In the genomic region with DNA sequence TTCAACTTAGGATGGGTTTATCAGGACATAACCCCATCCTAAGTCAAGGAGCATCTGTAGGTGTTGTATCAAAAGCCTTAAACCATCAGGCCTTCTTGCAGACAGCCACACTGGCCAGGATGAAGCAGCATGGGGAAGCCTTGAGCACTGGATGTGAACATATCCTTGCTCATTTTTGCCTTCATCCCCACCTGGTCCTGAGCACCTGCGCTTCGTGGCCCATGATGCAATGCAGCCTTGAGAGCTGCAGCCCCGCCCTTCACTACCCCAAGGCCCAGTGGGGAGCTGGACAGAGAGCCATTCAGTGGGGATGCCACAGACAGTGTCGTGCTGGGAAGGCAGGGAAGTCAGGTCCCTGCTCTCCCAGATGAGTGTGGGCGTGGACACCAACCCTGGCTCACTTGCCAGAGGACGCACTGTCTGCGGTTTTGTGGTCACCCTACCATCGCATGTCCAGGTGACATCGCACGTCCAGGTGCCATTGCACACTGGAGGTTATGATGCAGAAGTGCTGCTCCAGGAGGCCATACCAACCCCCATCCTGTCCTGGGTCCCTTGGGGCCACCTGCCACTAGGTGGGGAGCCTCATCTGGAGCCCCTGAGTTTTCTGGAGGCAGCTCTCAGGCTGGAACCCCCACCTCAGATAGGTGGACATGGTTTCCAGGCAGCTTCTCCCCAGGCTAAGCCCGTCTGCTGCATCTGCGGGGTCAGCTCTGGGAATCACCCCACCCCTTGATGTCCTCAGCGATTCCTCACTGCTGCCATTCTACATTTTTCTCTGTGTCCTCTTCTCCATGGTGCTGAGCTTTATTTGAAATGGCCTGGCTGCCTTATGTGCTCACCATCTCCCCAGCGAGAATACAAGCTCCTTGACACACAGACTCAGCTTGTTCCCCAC, we compare ENCODE assay signal across 24 cellular contexts. TPM values are rescaled to one million over a fixed set of nuclear protein-coding genes. Genes with fewer than 3 reads are reported as not detected.
"Had no signal": no experiment of that assay in that cellular context is flagged by ENCODE, and none has a peak within 500 bp of the region (broad histone marks: within the 10 kb centered on the region; RNA-seq: fewer than 3 reads in every experiment).

No MANE protein-coding gene starts in this region.

- H3K36me3 ChIP-seq: brain microvascular endothelial cell had no signal

- H3K27ac ChIP-seq: brain microvascular endothelial cell, KMS-11, VCaP had no signal

- DNase-seq: activated CD4-positive, alpha-beta T cell treated with anti-CD3 and anti-CD28 coated beads for 4 hours; activated CD8-positive, alpha-beta memory T cell treated with anti-CD3 and anti-CD28 coated beads, Interleukin-2, amount 50 U/mL, for 4 hours; activated CD8-positive, alpha-beta T cell treated with anti-CD3 and anti-CD28 coated beads for 36 hours; activated gamma-delta T cell treated with Interleukin-2 at 50 U/mL for 16 hours; activated naive CD4-positive, alpha-beta T cell treated with anti-CD3 and anti-CD28 coated beads, Interleukin-2, amount 10 ng/mL, durations not matched to agents 7 days and 5 days; activated naive CD8-positive, alpha-beta T cell treated with anti-CD3 and anti-CD28 coated beads for 36 hours; activated T-cell treated with anti-CD3 and anti-CD28 coated beads, Interleukin-2, amount 50 U/mL, for 72 hours; brain microvascular endothelial cell; MV-4-11; NCI-H1092 treated with DMSO at 0.1 percent for 48 hours; NCI-H1417 treated with DMSO at 0.1 percent for 48 hours; NCI-H1694 treated with DMSO at 0.1 percent for 48 hours; NCI-H2029 treated with DMSO at 0.1 percent for 48 hours; NCI-H510A treated with DMSO at 0.1 percent for 48 hours; PC-3; SIG-M5; T-helper 1 cell had no signal

- ATAC-seq: activated CD4-positive, CD25-positive, alpha-beta regulatory T cell treated with anti-CD3 and anti-CD28 coated beads, Interleukin-2, amount 50 U/mL, for 24 hours; activated CD8-positive, alpha-beta T cell treated with anti-CD3 and anti-CD28 coated beads for 36 hours; activated T-cell treated with anti-CD3 and anti-CD28 coated beads, Interleukin-2, amount 50 U/mL, for 72 hours; PC-3 had no signal

- H3K4me2 ChIP-seq: KMS-11 had no signal

- H3K9ac ChIP-seq: KMS-11 had no signal

RNA-seq across cellular contexts. Expression of a gene that starts 57.1 kb away (rescaled TPM):
- total RNA-seq: activated CD8-positive, alpha-beta T cell treated with anti-CD3 and anti-CD28 coated beads for 36 hours; activated T-helper 2 cell treated with anti-CD3 and anti-CD28 coated beads, Interferon-gamma antibody, Interleukin-2, Interleukin-4, amounts not matched to agents 10 μg/mL and 5 μg/mL and 100 μg/mL, durations not matched to agents 14 hours and 24 hours and 36 hours; cardiac septum; MCF 10A; T-helper 2 cell treated with Interferon-gamma antibody and Interleukin-4, amounts not matched to agents 100 ng/mL and 5 ng/mL, for 36 hours had no signal
